In genomic region chr1:44016875-44017400, GRCh38 we compare ENCODE assay signal across 20 cellular contexts. TPM values are rescaled to one million over a fixed set of nuclear protein-coding genes. Genes with fewer than 3 reads are reported as not detected.
DNase-seq lines count a peak whose midpoint lies in the region; ATAC-seq and TF ChIP-seq lines count a peak whose summit lies in the region.
"Had no signal": no experiment of that assay in that cellular context is flagged by ENCODE, and none has a peak within 500 bp of the region (broad histone marks: within the 10 kb centered on the region; RNA-seq: fewer than 3 reads in every experiment).

No MANE protein-coding gene starts in this region.

- no peak for TF ChIP-seq CTCF in dorsolateral prefrontal cortex (IDR thresholded peaks at IDR 0.05 in 54 of 56, conservative IDR thresholded peaks at IDR 0.05 in 2 of 56; ENCODE audit: low read depth in 1 of 56, partially characterized antibody in 56 of 56)

- no peak overlapping the region for H3K18ac ChIP-seq in mesenchymal stem cell (ENCODE audit: low read depth in 1 of 2, low read length in 2 of 2)

- WGBS in HUES64 = 94% methylated on average over 17 of the region's 20 CpGs
- WGBS in mesenchymal stem cell = 95% methylated on average over 14 of the region's 20 CpGs

- H3K4me1 ChIP-seq in HUES64 (ENCODE audit: insufficient read depth, low read length) (no peaks in the 10 kb centered on the region), mesenchymal stem cell (ENCODE audit: control insufficient read depth, insufficient read depth, low read depth, low read length) (peaks cover 1% of the 10 kb centered on the region)
- H3K4me1 ChIP-seq: BE2C had no signal

- peak overlapping the region; percentile 23 for H2BK15ac ChIP-seq in mesenchymal stem cell (ENCODE audit: low read depth, poor library complexity, severe bottlenecking)

- DNase-seq in dorsolateral prefrontal cortex = peak in 1 of 10 donors; percentile 35
- no peak for DNase-seq in mesenchymal stem cell
- peak in 27 of 49 donors; percentile 19 to 85 (median 58) for DNase-seq in substantia nigra (lab: John Stamatoyannopoulos, UW)
- DNase-seq in activated T-cell treated with anti-CD3 and anti-CD28 coated beads, Interleukin-2, amount 50 U/mL, for 4 hours = no peak
- DNase-seq in inferior parietal cortex (ENCODE audit: extremely low spot score) = no peak
- DNase-seq: ACHN; BE2C; CD8-positive, alpha-beta T cell; DMS79 treated with DMSO at 0.1 percent for 48 hours; GDM1; GOT3; Kasumi-1; NCI-H1105 treated with DMSO at 0.1 percent for 48 hours; NCI-H187; NCI-H2171 treated with DMSO at 0.1 percent for 48 hours; NCI-H510A; Right ventricle myocardium superior had no signal

- H2BK5ac ChIP-seq in mesenchymal stem cell (ENCODE audit: low read depth, low read length, poor library complexity, severe bottlenecking) = no peak overlapping the region

- H3K9ac ChIP-seq in HUES64 (ENCODE audit: low read depth, low read length) (peak overlapping the region; percentile 24; the same call in 1 of the 2 replicates), mesenchymal stem cell (ENCODE audit: low read length) (no peak overlapping the region)

- H2BK120ac ChIP-seq in mesenchymal stem cell (ENCODE audit: low read depth, low read length) = no peak overlapping the region

- peaks cover 16% of the 10 kb centered on the region; the same call in 1 of the 2 replicates for H3K36me3 ChIP-seq in HUES64 (ENCODE audit: insufficient read depth, low read length)
- H3K36me3 ChIP-seq in mesenchymal stem cell (ENCODE audit: control insufficient read depth in 1 of 2, insufficient read depth in 2 of 2, low read depth in 1 of 2, low read length in 2 of 2) = peaks cover 0 to 50% of the 10 kb centered on the region in 2 experiments
- H3K36me3 ChIP-seq: BE2C had no signal

- no peaks in the 10 kb centered on the region for H3K79me1 ChIP-seq in mesenchymal stem cell (replicated peaks; ENCODE audit: low read length, poor library complexity, severe bottlenecking)

- H3K4me3 Mint-ChIP-seq in activated T-cell treated with anti-CD3 and anti-CD28 coated beads, Interleukin-2, amount 50 U/mL, for 4 hours = no peak overlapping the region
- H3K4me3 Mint-ChIP-seq: CD8-positive, alpha-beta T cell had no signal

- no peak for ATAC-seq in activated T-cell treated with anti-CD3 and anti-CD28 coated beads, Interleukin-2, amount 50 U/mL, for 4 hours
- no peak for ATAC-seq in GM19023 (IDR thresholded peaks at IDR 0.05; ENCODE audit: unreplicated experiment)
- ATAC-seq: CD8-positive, alpha-beta T cell; Panc1 had no signal

- no peak overlapping the region for H2AK5ac ChIP-seq in mesenchymal stem cell (ENCODE audit: low read length, severe bottlenecking)

- no peak overlapping the region for H4K8ac ChIP-seq in mesenchymal stem cell (ENCODE audit: low read length)

- H3K36me3 Mint-ChIP-seq in activated T-cell treated with anti-CD3 and anti-CD28 coated beads, Interleukin-2, amount 50 U/mL, for 4 hours (ENCODE audit: insufficient read depth) = no peaks in the 10 kb centered on the region
- H3K36me3 Mint-ChIP-seq: CD8-positive, alpha-beta T cell had no signal

- H3K27ac ChIP-seq in HUES64 (ENCODE audit: low read depth, low read length) (no peak overlapping the region), dorsolateral prefrontal cortex (peak overlapping the region in 58 of 59 donors; percentile 73 to 98 (median 94)), mesenchymal stem cell (ENCODE audit: low read length, poor library complexity, severe bottlenecking) (no peak overlapping the region), substantia nigra (ENCODE audit: low read depth, low read length, poor library complexity, severe bottlenecking) (peak overlapping the region; percentile 99)

- no peak overlapping the region for H2AFZ ChIP-seq in mesenchymal stem cell (ENCODE audit: low read depth, low read length)

- H3K27me3 Mint-ChIP-seq in activated T-cell treated with anti-CD3 and anti-CD28 coated beads, Interleukin-2, amount 50 U/mL, for 4 hours (ENCODE audit: low read depth) = no peaks in the 10 kb centered on the region

- H3K27me3 ChIP-seq in HUES64 (ENCODE audit: insufficient read depth, low read length) (no peaks in the 10 kb centered on the region), dorsolateral prefrontal cortex (no peaks in the 10 kb centered on the region), mesenchymal stem cell (ENCODE audit: control insufficient read depth in 1 of 2, insufficient read depth in 1 of 2, low read length in 2 of 2) (peaks cover 0 to 4% of the 10 kb centered on the region in 2 experiments)
- H3K27me3 ChIP-seq: BE2C had no signal

- H3K23ac ChIP-seq in mesenchymal stem cell (ENCODE audit: low read length in 2 of 2) = peak overlapping the region in 1 of 2 experiments; percentile 9

- H4K91ac ChIP-seq in mesenchymal stem cell (ENCODE audit: low read length) = peak overlapping the region; percentile 18

- H3K9me3 ChIP-seq in HUES64 (ENCODE audit: insufficient read depth, low read depth, low read length) (no peaks in the 10 kb centered on the region), mesenchymal stem cell (ENCODE audit: control insufficient read depth, low read length) (no peaks in the 10 kb centered on the region)
- H3K9me3 ChIP-seq: BE2C had no signal

- H3K14ac ChIP-seq in mesenchymal stem cell (ENCODE audit: low read length in 2 of 2) = no peak overlapping the region

- H3K4me2 ChIP-seq in mesenchymal stem cell (ENCODE audit: low read length, poor library complexity, severe bottlenecking) = no peak overlapping the region

- no peaks in the 10 kb centered on the region for H3K9me3 Mint-ChIP-seq in activated T-cell treated with anti-CD3 and anti-CD28 coated beads, Interleukin-2, amount 50 U/mL, for 4 hours
- H3K9me3 Mint-ChIP-seq: CD8-positive, alpha-beta T cell had no signal

- H3K4me3 ChIP-seq in HUES64 (ENCODE audit: low read length) (no peak overlapping the region), dorsolateral prefrontal cortex (peak overlapping the region in 55 of 59 donors; percentile 15 to 66 (median 41)), mesenchymal stem cell (ENCODE audit: insufficient read depth in 1 of 2, low read depth in 1 of 2, low read length in 2 of 2) (no peak overlapping the region)

- H3K4me1 Mint-ChIP-seq in activated T-cell treated with anti-CD3 and anti-CD28 coated beads, Interleukin-2, amount 50 U/mL, for 4 hours (ENCODE audit: low read depth) = peaks cover 5% of the 10 kb centered on the region

- intact Hi-C loops in dorsolateral prefrontal cortex (cut with DNase I) = no loop called here

- H2BK12ac ChIP-seq in mesenchymal stem cell (ENCODE audit: low read length in 2 of 2) = no peak overlapping the region

- H3K4ac ChIP-seq in mesenchymal stem cell (ENCODE audit: low read depth in 1 of 2, low read length in 2 of 2) = no peak overlapping the region

RNA-seq across cellular contexts. Expression of gene SLC6A9, which starts 14.3 kb away (rescaled TPM):
- 10.6 TPM for polyA plus RNA-seq in HUES64 (2013, experiment 1 of 2)
- 11.3 TPM for polyA plus RNA-seq in HUES64 (2013, experiment 2 of 2)
- 10 to 100 TPM; 10.7 to 88.7 (median 26.9) TPM for total RNA-seq in dorsolateral prefrontal cortex
- 18.3 TPM for polyA plus RNA-seq in mesenchymal stem cell (2013, experiment 1 of 2)
- polyA plus RNA-seq in mesenchymal stem cell (2013, experiment 2 of 2) = 17.6 TPM
- total RNA-seq in activated T-cell treated with anti-CD3 and anti-CD28 coated beads, Interleukin-2, amount 50 U/mL, for 4 hours = 10 to 100 TPM; 14.3 to 25.0 (median 18.3) TPM
- total RNA-seq: CD8-positive, alpha-beta T cell had no signal

RNA-seq across cellular contexts. Expression of gene CCDC24, which starts 25.5 kb away (rescaled TPM):
- polyA plus RNA-seq in HUES64 (2013, experiment 1 of 2) = 5.8 TPM
- 7.7 TPM for polyA plus RNA-seq in HUES64 (2013, experiment 2 of 2)
- total RNA-seq in dorsolateral prefrontal cortex = 10 to 100 TPM in 119 of 120 experiments, 1 to 10 TPM in 1; 9.0 to 34.0 (median 18.6) TPM
- polyA plus RNA-seq in mesenchymal stem cell (2013, experiment 1 of 2) = 2.9 TPM
- polyA plus RNA-seq in mesenchymal stem cell (2013, experiment 2 of 2) = 3.2 TPM
- 1 to 10 TPM; 1.0 to 1.8 (median 1.2) TPM for total RNA-seq in activated T-cell treated with anti-CD3 and anti-CD28 coated beads, Interleukin-2, amount 50 U/mL, for 4 hours

RNA-seq across cellular contexts. Expression of gene B4GALT2, which starts 37.9 kb away (rescaled TPM):
- 55.9 TPM for polyA plus RNA-seq in HUES64 (2013, experiment 1 of 2)
- 64.7 TPM for polyA plus RNA-seq in HUES64 (2013, experiment 2 of 2)
- 10 to 100 TPM; 33.5 to 97.8 (median 48.8) TPM for total RNA-seq in dorsolateral prefrontal cortex
- polyA plus RNA-seq in mesenchymal stem cell (2013, experiment 1 of 2) = 37.4 TPM
- 35.8 TPM for polyA plus RNA-seq in mesenchymal stem cell (2013, experiment 2 of 2)
- 10 to 100 TPM; 32.1 to 35.1 (median 33.7) TPM for total RNA-seq in activated T-cell treated with anti-CD3 and anti-CD28 coated beads, Interleukin-2, amount 50 U/mL, for 4 hours

RNA-seq across cellular contexts. Expression of gene ATP6V0B, which starts 42.2 kb away (rescaled TPM):
- 126 TPM for polyA plus RNA-seq in HUES64 (2013, experiment 1 of 2)
- 103 TPM for polyA plus RNA-seq in HUES64 (2013, experiment 2 of 2)
- total RNA-seq in dorsolateral prefrontal cortex = 100 to 1,000 TPM; 112 to 276 (median 202) TPM
- 60.5 TPM for polyA plus RNA-seq in mesenchymal stem cell (2013, experiment 1 of 2)
- 64.4 TPM for polyA plus RNA-seq in mesenchymal stem cell (2013, experiment 2 of 2)
- total RNA-seq in activated T-cell treated with anti-CD3 and anti-CD28 coated beads, Interleukin-2, amount 50 U/mL, for 4 hours = 100 to 1,000 TPM; 202 to 210 (median 209) TPM

RNA-seq across cellular contexts. Expression of gene DPH2, which starts 47.1 kb away (rescaled TPM):
- 46.3 TPM for polyA plus RNA-seq in HUES64 (2013, experiment 1 of 2)
- 36.1 TPM for polyA plus RNA-seq in HUES64 (2013, experiment 2 of 2)
- total RNA-seq in dorsolateral prefrontal cortex = 10 to 100 TPM; 12.0 to 31.1 (median 20.7) TPM
- 8.8 TPM for polyA plus RNA-seq in mesenchymal stem cell (2013, experiment 1 of 2)
- 9.0 TPM for polyA plus RNA-seq in mesenchymal stem cell (2013, experiment 2 of 2)
- total RNA-seq in activated T-cell treated with anti-CD3 and anti-CD28 coated beads, Interleukin-2, amount 50 U/mL, for 4 hours = 100 to 1,000 TPM; 128 to 151 (median 145) TPM

Comparison
In these comparisons a context has a peak if more than half of its experiments do, and no peak if none do; other contexts are left out.
1. H3K27ac ChIP-seq: peak in dorsolateral prefrontal cortex (58 of 59) and substantia nigra (single experiment); none in HUES64 (single experiment) and mesenchymal stem cell (single experiment).
2. H3K4me3 ChIP-seq: peak in dorsolateral prefrontal cortex (55 of 59); none in HUES64 (single experiment) and mesenchymal stem cell (0 of 2).
3. DNase-seq: peak in substantia nigra (27 of 49); none in mesenchymal stem cell (single experiment), activated T-cell treated with anti-CD3 and anti-CD28 coated beads, Interleukin-2, amount 50 U/mL, for 4 hours (single experiment) and inferior parietal cortex (single experiment).